Comparison of ENCODE assay signal across 10 cellular contexts in the genomic region with DNA sequence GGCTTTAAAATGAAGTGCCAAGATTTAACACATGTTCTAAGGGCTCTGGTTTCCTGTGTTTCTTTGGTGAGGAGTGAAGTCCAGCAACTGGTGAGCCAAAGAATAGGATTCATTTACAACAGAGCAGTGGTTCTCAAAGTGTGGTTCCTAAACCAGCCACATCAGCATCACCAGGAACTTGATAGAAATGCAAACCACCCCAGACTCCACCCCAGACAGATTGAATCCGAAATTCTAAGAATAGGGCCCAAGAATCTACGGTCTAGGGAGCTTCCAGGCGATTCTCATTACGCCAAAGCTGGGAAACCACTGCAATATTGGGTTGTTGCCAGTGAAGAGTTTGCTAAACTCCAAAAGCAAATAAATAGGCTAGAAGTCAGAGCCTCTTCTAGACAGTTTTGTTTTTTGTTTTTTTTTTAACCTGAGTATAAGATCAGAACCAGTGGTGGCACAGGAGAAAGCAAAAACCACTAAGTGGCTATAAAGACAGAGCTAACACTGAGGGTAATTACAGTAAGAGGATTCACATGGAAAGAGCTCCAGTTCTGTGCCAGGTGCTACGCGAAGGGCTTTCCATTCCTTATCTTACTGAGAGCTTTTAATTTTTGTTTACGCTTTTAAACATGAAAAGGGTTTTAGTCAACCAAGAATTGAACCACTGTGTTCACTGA. TPM values are rescaled to one million over a fixed set of nuclear protein-coding genes. Genes with fewer than 3 reads are reported as not detected.
DNase-seq lines count a peak whose midpoint lies in the region; ATAC-seq, FAIRE-seq and TF ChIP-seq lines count a peak whose summit lies in the region.
"Had no signal": no experiment of that assay in that cellular context is flagged by ENCODE, and none has a peak within 500 bp of the region (broad histone marks: within the 10 kb centered on the region; RNA-seq: fewer than 3 reads in every experiment).

No MANE protein-coding gene starts in this region.

- H3K4me3 Mint-ChIP-seq in nephron: peak overlapping the region in 1 of 3 experiments; percentile 9
- no peak overlapping the region for H3K4me3 Mint-ChIP-seq in activated CD4-positive, alpha-beta T cell treated with anti-CD3 and anti-CD28 coated beads for 36 hours

- POLR2A ChIA-PET in activated CD4-positive, alpha-beta T cell treated with anti-CD3 and anti-CD28 coated beads for 36 hours (lab: Charles Lee): no interaction called here

- no peaks in the 10 kb centered on the region for H3K9me3 Mint-ChIP-seq in nephron
- H3K9me3 Mint-ChIP-seq in activated CD4-positive, alpha-beta T cell treated with anti-CD3 and anti-CD28 coated beads for 36 hours (ENCODE audit: low read depth): no peaks in the 10 kb centered on the region

- no peak for FAIRE-seq in urothelium cell line (lab: Jason Lieb, UNC)

- CTCF ChIA-PET in activated CD4-positive, alpha-beta T cell treated with anti-CD3 and anti-CD28 coated beads for 36 hours (lab: Charles Lee): interaction anchor here (0.6 to 1.0 kb wide), 2 partner anchors 11 to 169 kb away, joined by 3 read pairs; no protein-coding TSS in a partner anchor

- peaks cover 77% of the 10 kb centered on the region for H3K4me1 Mint-ChIP-seq in nephron
- H3K4me1 Mint-ChIP-seq in activated CD4-positive, alpha-beta T cell treated with anti-CD3 and anti-CD28 coated beads for 36 hours: no peaks in the 10 kb centered on the region

- H3K27ac Mint-ChIP-seq in nephron: peak overlapping the region; percentile 92 to 96 (median 96)
- no peak overlapping the region for H3K27ac Mint-ChIP-seq in activated CD4-positive, alpha-beta T cell treated with anti-CD3 and anti-CD28 coated beads for 36 hours

- no peak for ATAC-seq in activated CD4-positive, alpha-beta T cell treated with anti-CD3 and anti-CD28 coated beads for 36 hours
- ATAC-seq: activated CD4-positive, CD25-positive, alpha-beta regulatory T cell treated with anti-CD3 and anti-CD28 coated beads, Interleukin-2, amount 50 U/mL, for 24 hours had no signal

- H3K27me3 Mint-ChIP-seq in nephron (ENCODE audit: low read depth): no peaks in the 10 kb centered on the region
- H3K27me3 Mint-ChIP-seq in activated CD4-positive, alpha-beta T cell treated with anti-CD3 and anti-CD28 coated beads for 36 hours: peaks cover 7% of the 10 kb centered on the region

- no peaks in the 10 kb centered on the region for H3K36me3 Mint-ChIP-seq in nephron (ENCODE audit: low read depth)
- H3K36me3 Mint-ChIP-seq in activated CD4-positive, alpha-beta T cell treated with anti-CD3 and anti-CD28 coated beads for 36 hours (ENCODE audit: low read depth): no peaks in the 10 kb centered on the region

- intact Hi-C loops in activated CD4-positive, alpha-beta T cell treated with anti-CD3 and anti-CD28 coated beads for 36 hours (cut with DNase I, micrococcal nuclease): no loop called here

- DNase-seq in AG08396 (ENCODE audit: low spot score): peak; percentile 23
- peak; percentile 98 for DNase-seq in NCI-H2107 (lab: John Stamatoyannopoulos, UW)
- DNase-seq in epidermal melanocyte (ENCODE audit: insufficient read length, low spot score): peak; percentile 33
- DNase-seq in activated CD4-positive, alpha-beta T cell treated with anti-CD3 and anti-CD28 coated beads for 36 hours: no peak
- no peak for DNase-seq in urothelium cell line (ENCODE audit: low spot score)
- DNase-seq in A172 (ENCODE audit: low spot score): no peak
- no peak for DNase-seq in T1000 (lab: John Stamatoyannopoulos, UW)
- DNase-seq: retina had no signal

- TF ChIP-seq CTCF in nephron (IDR thresholded peaks at IDR 0.05; ENCODE audit: unreplicated experiment in 3 of 3): no peak

RNA-seq across cellular contexts. Expression of a gene that starts 42.5 kb away (rescaled TPM):
- total RNA-seq in activated CD4-positive, alpha-beta T cell treated with anti-CD3 and anti-CD28 coated beads for 36 hours: not detected
- not detected in 2 replicates for total RNA-seq in A172 (2014; rRNA removed; shearing (Covaris generic))

RNA-seq across cellular contexts. Expression of a gene that starts 51.9 kb away (rescaled TPM):
- not detected for total RNA-seq in activated CD4-positive, alpha-beta T cell treated with anti-CD3 and anti-CD28 coated beads for 36 hours
- total RNA-seq in A172 (2014; rRNA removed; shearing (Covaris generic)): 0.57 and 1.1 TPM in 2 replicates

Comparison
In these comparisons a context has a peak if more than half of its experiments do, and no peak if none do; other contexts are left out.
1. DNase-seq: peak in AG08396 (single experiment), NCI-H2107 (single experiment) and epidermal melanocyte (single experiment); none in activated CD4-positive, alpha-beta T cell treated with anti-CD3 and anti-CD28 coated beads for 36 hours (single experiment), urothelium cell line (single experiment), A172 (single experiment) and T1000 (single experiment).